Comparison of ENCODE assay signal across 24 cellular contexts in genomic region chr10:128189176-128189575, GRCh38.
"Had no signal": no experiment of that assay in that cellular context is flagged by ENCODE, and none has a peak within 500 bp of the region (broad histone marks: within the 10 kb centered on the region; RNA-seq: fewer than 3 reads in every experiment).

No MANE protein-coding gene starts in this region.

- H3K9me3 Mint-ChIP-seq: endodermal cell; stimulated activated effector memory CD8-positive, alpha-beta T cell treated with anti-CD3 and anti-CD28 coated beads, Interleukin-12 subunit alpha, Interleukin-12 subunit beta, amount 100 ng/mL, for 72 hours had no signal

- H3K36me3 Mint-ChIP-seq: stimulated activated effector memory CD8-positive, alpha-beta T cell treated with anti-CD3 and anti-CD28 coated beads, Interleukin-12 subunit alpha, Interleukin-12 subunit beta, amount 100 ng/mL, for 72 hours; type B pancreatic cell had no signal

- H3K27ac Mint-ChIP-seq: endodermal cell; nephron; stimulated activated effector memory CD8-positive, alpha-beta T cell treated with anti-CD3 and anti-CD28 coated beads, Interleukin-12 subunit alpha, Interleukin-12 subunit beta, amount 100 ng/mL, for 72 hours; type B pancreatic cell had no signal

- ATAC-seq: esophagus mucosa; foreskin keratinocyte; gastroesophageal sphincter; heart left ventricle; left colon; left ventricle myocardium superior; lower lobe of right lung; psoas muscle; right cardiac atrium; stimulated activated effector memory CD8-positive, alpha-beta T cell treated with anti-CD3 and anti-CD28 coated beads, Interleukin-12 subunit alpha, Interleukin-12 subunit beta, amount 100 ng/mL, for 72 hours had no signal

- H3K4me3 Mint-ChIP-seq: endodermal cell, nephron, type B pancreatic cell had no signal

- H3K4me1 Mint-ChIP-seq: endodermal cell had no signal

- DNase-seq: cerebellar nuclear complex; cortex of kidney; endodermal cell; foreskin keratinocyte; heart left ventricle; left colon; left ventricle myocardium superior; lower lobe of right lung; occipital lobe; ovary; posterior cingulate gyrus; psoas muscle; right cardiac atrium; sigmoid colon; stimulated activated CD4-positive, alpha-beta T cell treated with anti-CD3 and anti-CD28 coated beads, Interleukin-2, amount 100 ng/mL, for 24 hours; stimulated activated CD4-positive, alpha-beta T cell treated with anti-CD3 and anti-CD28 coated beads, Interleukin-4, amount 100 ng/mL, for 24 hours; stimulated activated naive CD4-positive, alpha-beta T cell treated with Interleukin-2 at 50 U/mL for 16 hours; stomach; thyroid gland had no signal
